33 cellular contexts compared by ENCODE assay signal in genomic region chr1:230385173-230385480, GRCh38. TPM values are rescaled to one million over a fixed set of nuclear protein-coding genes. Genes with fewer than 3 reads are reported as not detected.
"Had no signal": no experiment of that assay in that cellular context is flagged by ENCODE, and none has a peak within 500 bp of the region (broad histone marks: within the 10 kb centered on the region; RNA-seq: fewer than 3 reads in every experiment).

No MANE protein-coding gene starts in this region.

- H3K27ac Mint-ChIP-seq: activated CD4-positive, alpha-beta memory T cell treated with anti-CD3 and anti-CD28 coated beads for 36 hours; activated CD4-positive, alpha-beta T cell treated with anti-CD3 and anti-CD28 coated beads, Interleukin-2, amount 10 ng/mL, durations not matched to agents 24 days and 14 days; activated naive CD4-positive, alpha-beta T cell treated with anti-CD3 and anti-CD28 coated beads for 36 hours; activated naive CD8-positive, alpha-beta T cell treated with anti-CD3 and anti-CD28 coated beads for 36 hours; activated T-helper 1 cell treated with anti-CD3 and anti-CD28 coated beads, Interleukin-12 subunit alpha, Interleukin-12 subunit beta, Interleukin-2, Interleukin-4 antibody, amounts not matched to agents 30 ng/mL and 10 ng/mL and 1 ng/mL, durations not matched to agents 14 hours and 24 hours and 36 hours; effector memory CD8-positive, alpha-beta T cell; immature natural killer cell; mesothelial cell of epicardium; naive B cell; nephron progenitor cell; stimulated activated effector memory CD8-positive, alpha-beta T cell treated with anti-CD3 and anti-CD28 coated beads, Interleukin-12 subunit alpha, Interleukin-12 subunit beta, amount 100 ng/mL, for 72 hours; stimulated activated naive CD8-positive, alpha-beta T cell treated with anti-CD3 and anti-CD28 coated beads, Interleukin-15, Interleukin-2, amounts not matched to agents 100 ng/mL and 50 ng/mL, for 24 hours; type B pancreatic cell had no signal

- H3K4me3 Mint-ChIP-seq: activated CD4-positive, alpha-beta memory T cell treated with anti-CD3 and anti-CD28 coated beads for 36 hours; activated CD4-positive, alpha-beta T cell treated with anti-CD3 and anti-CD28 coated beads, Interleukin-2, amount 10 ng/mL, durations not matched to agents 24 days and 14 days; activated naive CD4-positive, alpha-beta T cell treated with anti-CD3 and anti-CD28 coated beads for 36 hours; activated naive CD8-positive, alpha-beta T cell treated with anti-CD3 and anti-CD28 coated beads for 36 hours; activated T-helper 1 cell treated with anti-CD3 and anti-CD28 coated beads, Interleukin-12 subunit alpha, Interleukin-12 subunit beta, Interleukin-2, Interleukin-4 antibody, amounts not matched to agents 30 ng/mL and 10 ng/mL and 1 ng/mL, durations not matched to agents 14 hours and 24 hours and 36 hours; effector memory CD8-positive, alpha-beta T cell; immature natural killer cell; mesothelial cell of epicardium; naive B cell; nephron progenitor cell; stimulated activated effector memory CD8-positive, alpha-beta T cell treated with anti-CD3 and anti-CD28 coated beads, Interleukin-12 subunit alpha, Interleukin-12 subunit beta, amount 100 ng/mL, for 72 hours; stimulated activated naive CD8-positive, alpha-beta T cell treated with anti-CD3 and anti-CD28 coated beads, Interleukin-15, Interleukin-2, amounts not matched to agents 100 ng/mL and 50 ng/mL, for 24 hours; type B pancreatic cell had no signal

- ATAC-seq: body of pancreas; effector memory CD8-positive, alpha-beta T cell; gastrocnemius medialis; pancreas; psoas muscle; stimulated activated effector memory CD8-positive, alpha-beta T cell treated with anti-CD3 and anti-CD28 coated beads, Interleukin-12 subunit alpha, Interleukin-12 subunit beta, amount 100 ng/mL, for 72 hours had no signal

- H3K27ac ChIP-seq: body of pancreas, cardiac muscle cell, gastrocnemius medialis, pancreas, psoas muscle, sigmoid colon, thoracic aorta, uterus had no signal

- H3K4me1 ChIP-seq: psoas muscle, sigmoid colon, uterus had no signal

- H3K9me3 Mint-ChIP-seq: activated CD4-positive, alpha-beta memory T cell treated with anti-CD3 and anti-CD28 coated beads for 36 hours; activated CD4-positive, alpha-beta T cell treated with anti-CD3 and anti-CD28 coated beads, Interleukin-2, amount 10 ng/mL, durations not matched to agents 24 days and 14 days; activated naive CD4-positive, alpha-beta T cell treated with anti-CD3 and anti-CD28 coated beads for 36 hours; activated naive CD8-positive, alpha-beta T cell treated with anti-CD3 and anti-CD28 coated beads for 36 hours; activated T-helper 1 cell treated with anti-CD3 and anti-CD28 coated beads, Interleukin-12 subunit alpha, Interleukin-12 subunit beta, Interleukin-2, Interleukin-4 antibody, amounts not matched to agents 30 ng/mL and 10 ng/mL and 1 ng/mL, durations not matched to agents 14 hours and 24 hours and 36 hours; effector memory CD8-positive, alpha-beta T cell; immature natural killer cell; mesothelial cell of epicardium; nephron progenitor cell; stimulated activated effector memory CD8-positive, alpha-beta T cell treated with anti-CD3 and anti-CD28 coated beads, Interleukin-12 subunit alpha, Interleukin-12 subunit beta, amount 100 ng/mL, for 72 hours; stimulated activated naive CD8-positive, alpha-beta T cell treated with anti-CD3 and anti-CD28 coated beads, Interleukin-15, Interleukin-2, amounts not matched to agents 100 ng/mL and 50 ng/mL, for 24 hours; type B pancreatic cell had no signal

- H3K27me3 Mint-ChIP-seq: type B pancreatic cell had no signal

- DNase-seq: activated CD4-positive, alpha-beta memory T cell treated with anti-CD3 and anti-CD28 coated beads for 36 hours; activated CD4-positive, alpha-beta T cell treated with anti-CD3 and anti-CD28 coated beads, Interleukin-2, amount 10 ng/mL, durations not matched to agents 24 days and 14 days; activated CD4-positive, CD25-positive, alpha-beta regulatory T cell treated with anti-CD3 and anti-CD28 coated beads, Interleukin-2, amount 50 U/mL, for 72 hours; activated CD8-positive, alpha-beta memory T cell treated with anti-CD3 and anti-CD28 coated beads, Interleukin-2, amount 50 U/mL, for 4 hours; activated effector memory CD4-positive, alpha-beta T cell treated with anti-CD3 and anti-CD28 coated beads, Interleukin-2, amount 50 U/mL, for 16 hours; activated naive CD4-positive, alpha-beta T cell treated with anti-CD3 and anti-CD28 coated beads for 36 hours; activated naive CD8-positive, alpha-beta T cell treated with anti-CD3 and anti-CD28 coated beads for 36 hours; activated T-cell treated with anti-CD3 and anti-CD28 coated beads, Interleukin-2, amount 50 U/mL, for 1 hour; adrenal gland; aorta; body of pancreas; cortex of kidney; effector memory CD8-positive, alpha-beta T cell; erythroblast; gastrocnemius medialis; hippocampal formation; immature natural killer cell; kidney; naive B cell; nephron progenitor cell; pancreas; psoas muscle; sigmoid colon; small intestine; stimulated activated CD4-positive, alpha-beta T cell treated with anti-CD3 and anti-CD28 coated beads, Interleukin-4, amount 100 ng/mL, for 24 hours; uterus had no signal

- H3K36me3 ChIP-seq: adrenal gland, cardiac muscle cell, gastrocnemius medialis, pancreas, sigmoid colon, thoracic aorta, uterus had no signal

- H3K4me1 Mint-ChIP-seq: activated CD4-positive, alpha-beta T cell treated with anti-CD3 and anti-CD28 coated beads, Interleukin-2, amount 10 ng/mL, durations not matched to agents 24 days and 14 days; activated naive CD8-positive, alpha-beta T cell treated with anti-CD3 and anti-CD28 coated beads for 36 hours; immature natural killer cell; naive B cell; stimulated activated effector memory CD8-positive, alpha-beta T cell treated with anti-CD3 and anti-CD28 coated beads, Interleukin-12 subunit alpha, Interleukin-12 subunit beta, amount 100 ng/mL, for 72 hours had no signal

- H3K9me3 ChIP-seq: adrenal gland, body of pancreas, gastrocnemius medialis, pancreas, psoas muscle, sigmoid colon, thoracic aorta, uterus had no signal

- H3K27me3 ChIP-seq: adrenal gland, body of pancreas, cardiac muscle cell, gastrocnemius medialis, pancreas, sigmoid colon, uterus had no signal

- H3K4me3 ChIP-seq: adrenal gland, body of pancreas, cardiac muscle cell, gastrocnemius medialis, pancreas, psoas muscle, sigmoid colon, thoracic aorta, uterus had no signal

- H3K36me3 Mint-ChIP-seq: activated CD4-positive, alpha-beta memory T cell treated with anti-CD3 and anti-CD28 coated beads for 36 hours; activated naive CD8-positive, alpha-beta T cell treated with anti-CD3 and anti-CD28 coated beads for 36 hours; immature natural killer cell; mesothelial cell of epicardium; naive B cell; stimulated activated effector memory CD8-positive, alpha-beta T cell treated with anti-CD3 and anti-CD28 coated beads, Interleukin-12 subunit alpha, Interleukin-12 subunit beta, amount 100 ng/mL, for 72 hours; type B pancreatic cell had no signal

RNA-seq across cellular contexts. Expression of gene PGBD5, which starts 41.0 kb away (rescaled TPM):
- total RNA-seq: activated naive CD4-positive, alpha-beta T cell treated with anti-CD3 and anti-CD28 coated beads for 36 hours; activated naive CD8-positive, alpha-beta T cell treated with anti-CD3 and anti-CD28 coated beads for 36 hours; activated T-helper 1 cell treated with anti-CD3 and anti-CD28 coated beads, Interleukin-12 subunit alpha, Interleukin-12 subunit beta, Interleukin-2, Interleukin-4 antibody, amounts not matched to agents 30 ng/mL and 10 ng/mL and 1 ng/mL, durations not matched to agents 14 hours and 24 hours and 36 hours had no signal
- polyA plus RNA-seq: immature natural killer cell had no signal
